ENCODE assay signal across 27 cellular contexts in the genomic region with DNA sequence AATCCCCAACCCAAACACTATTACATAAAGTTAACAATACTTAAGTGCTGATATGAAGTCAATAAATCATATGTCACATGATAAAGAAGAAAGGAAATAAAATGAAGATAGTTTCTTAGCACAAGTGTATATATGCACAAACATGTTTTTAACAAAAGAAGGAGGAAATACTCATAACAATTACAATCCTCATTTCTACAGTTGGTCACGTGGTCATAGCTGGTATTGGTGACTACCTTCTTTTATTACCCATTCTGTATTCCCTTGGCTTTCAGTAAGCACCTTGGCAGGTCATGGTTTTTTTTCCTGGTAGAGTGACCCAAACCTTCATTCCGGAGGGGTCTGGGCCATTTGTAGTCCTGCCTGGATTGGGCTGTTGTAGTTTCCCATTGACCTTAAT.
"Had no signal": no experiment of that assay in that cellular context is flagged by ENCODE, and none has a peak within 500 bp of the region (broad histone marks: within the 10 kb centered on the region; RNA-seq: fewer than 3 reads in every experiment).

No MANE protein-coding gene starts in this region.

- H3K36me3 ChIP-seq: stomach, suprapubic skin, thoracic aorta, thyroid gland, tibial artery, tibial nerve, transverse colon, upper lobe of left lung, upper lobe of right lung, uterus, vagina had no signal

- H3K4me1 ChIP-seq: stomach, suprapubic skin, testis, thyroid gland, tibial artery, tibial nerve, transverse colon, upper lobe of left lung, upper lobe of right lung, uterus, vagina had no signal

- ATAC-seq: stimulated activated effector memory CD8-positive, alpha-beta T cell treated with anti-CD3 and anti-CD28 coated beads, Interleukin-12 subunit alpha, Interleukin-12 subunit beta, amount 100 ng/mL, for 72 hours; stimulated activated memory B cell treated with anti-CD40 and anti-IgM and Interleukin-4, amounts not matched to agents 10 μg/mL and 1 μg/mL and 100 μg/mL, for 72 hours; stimulated activated naive B cell treated with anti-CD40 and anti-IgM and Interleukin-4, amounts not matched to agents 10 μg/mL and 1 μg/mL and 100 μg/mL, for 72 hours; stimulated activated naive CD8-positive, alpha-beta T cell treated with anti-CD3 and anti-CD28 coated beads, Interleukin-15, amount 100 ng/mL, for 72 hours; stimulated activated naive CD8-positive, alpha-beta T cell treated with anti-CD3 and anti-CD28 coated beads, Interleukin-15, Interleukin-2, amounts not matched to agents 100 U/mL and 50 U/mL, for 24 hours; upper lobe of right lung had no signal

- H3K4me3 ChIP-seq: stomach, suprapubic skin, testis, thoracic aorta, thyroid gland, tibial artery, tibial nerve, transverse colon, upper lobe of left lung, upper lobe of right lung, uterus, vagina had no signal

- H3K27me3 ChIP-seq: stomach, suprapubic skin, testis, thyroid gland, tibial artery, tibial nerve, transverse colon, upper lobe of left lung, upper lobe of right lung, uterus, vagina had no signal

- H3K27ac ChIP-seq: stomach, suprapubic skin, testis, thoracic aorta, thyroid gland, tibial artery, tibial nerve, transverse colon, upper lobe of left lung, upper lobe of right lung, uterus, vagina had no signal

- DNase-seq: stimulated activated CD4-positive, alpha-beta T cell treated with anti-CD3 and anti-CD28 coated beads, Interleukin-2, amount 100 ng/mL, for 48 hours; stimulated activated CD4-positive, alpha-beta T cell treated with anti-CD3 and anti-CD28 coated beads, Interleukin-4, amount 100 ng/mL, for 1 hour; stimulated activated CD4-positive, alpha-beta T cell treated with anti-CD3 and anti-CD28 coated beads, Interleukin-4, amount 100 ng/mL, for 24 hours; stimulated activated CD4-positive, alpha-beta T cell treated with anti-CD3 and anti-CD28 coated beads, Interleukin-4, amount 100 ng/mL, for 4 hours; stimulated activated CD8-positive, alpha-beta memory T cell treated with anti-CD3 and anti-CD28 coated beads, Interleukin-4, amount 100 ng/mL, for 48 hours; stimulated activated naive B cell treated with anti-CD40 and anti-IgM and Interleukin-4, amounts not matched to agents 10 μg/mL and 1 μg/mL and 100 μg/mL, for 72 hours; stimulated activated naive CD4-positive, alpha-beta T cell; stimulated activated naive CD4-positive, alpha-beta T cell treated with Interleukin-2 at 50 U/mL for 16 hours; stimulated activated naive CD8-positive, alpha-beta T cell treated with anti-CD3 and anti-CD28 coated beads, Interleukin-15, amount 100 ng/mL, for 72 hours; stimulated activated naive CD8-positive, alpha-beta T cell treated with anti-CD3 and anti-CD28 coated beads, Interleukin-15, Interleukin-2, amounts not matched to agents 100 U/mL and 50 U/mL, for 24 hours; stomach; substantia nigra; testis; thyroid gland; tibial artery; transverse colon; trophoblast cell; upper lobe of left lung; upper lobe of right lung; uterus had no signal

- H3K9me3 ChIP-seq: stomach, suprapubic skin, testis, thoracic aorta, thyroid gland, tibial artery, tibial nerve, transverse colon, upper lobe of left lung, upper lobe of right lung, uterus, vagina had no signal

- FAIRE-seq: urothelium cell line had no signal
